ENCODE assay signal across 8 cellular contexts in the genomic region with DNA sequence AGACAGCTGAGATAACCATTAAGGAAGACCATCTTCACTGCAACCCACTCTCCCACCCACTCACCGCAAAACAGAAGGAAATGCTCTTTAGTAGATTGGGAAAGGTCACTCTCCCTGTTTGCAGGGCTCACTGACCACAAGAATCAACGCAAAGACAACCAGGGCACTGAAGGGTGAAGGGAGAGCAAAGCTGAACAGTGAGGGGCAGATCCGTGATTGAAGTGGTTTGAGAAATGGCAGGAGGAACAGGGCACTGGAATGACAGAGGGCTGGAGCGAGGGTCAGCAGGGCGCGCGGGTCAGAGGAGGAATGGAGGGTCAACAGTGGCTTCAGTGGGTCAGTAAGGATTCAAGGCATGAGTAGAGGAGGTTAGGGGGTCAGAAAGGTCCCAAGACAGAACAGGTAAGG. TPM values are rescaled to one million over a fixed set of nuclear protein-coding genes. Genes with fewer than 3 reads are reported as not detected.
DNase-seq lines count a peak whose midpoint lies in the region; ATAC-seq and TF ChIP-seq lines count a peak whose summit lies in the region.

No MANE protein-coding gene starts in this region.

- TF ChIP-seq POLR2A in gastrocnemius medialis (IDR thresholded peaks at IDR 0.05) = no peak

- no peak for DNase-seq in CD8-positive, alpha-beta memory T cell
- no peak for DNase-seq in WERI-Rb-1
- no peak for DNase-seq in right atrium auricular region (ENCODE audit: low spot score)
- DNase-seq in gastrocnemius medialis = no peak
- no peak for DNase-seq in 8988T
- DNase-seq in SIG-M5 treated with dmso at 0.1 percent for 504 hours (lab: John Stamatoyannopoulos, UW; ENCODE audit: unreplicated experiment) = no peak
- no peak for DNase-seq in NCI-H1092 (lab: John Stamatoyannopoulos, UW)

- H3K9me3 Mint-ChIP-seq in CD8-positive, alpha-beta memory T cell = peaks cover 0 to 1% (median 0%) of the 10 kb centered on the region in 5 donors

- POLR2A ChIA-PET in CD8-positive, alpha-beta memory T cell (lab: Charles Lee) = no interaction called here

- H3K36me3 Mint-ChIP-seq in CD8-positive, alpha-beta memory T cell = peaks cover 0 to 34% (median 6%) of the 10 kb centered on the region in 3 donors

- intact Hi-C loops in gastrocnemius medialis (cut with DNase I; ENCODE audit: low total_unique reads) = loop anchor here (10.0 kb wide), 1 partner anchor 294 kb away; a partner anchor contains a TSS

- peak overlapping the region; percentile 88 for H3K27ac ChIP-seq in CD8-positive, alpha-beta memory T cell (ENCODE audit: low read depth, low read length)
- H3K27ac ChIP-seq in WERI-Rb-1 (peak overlapping the region; percentile 95), right atrium auricular region (peak overlapping the region; percentile 93 to 94), gastrocnemius medialis (peak overlapping the region; percentile 87 to 91 (median 88))

- H3K27ac Mint-ChIP-seq in CD8-positive, alpha-beta memory T cell = peak overlapping the region; percentile 91 to 99 (median 99)

- ATAC-seq in HG02588 (IDR thresholded peaks at IDR 0.05; ENCODE audit: unreplicated experiment) (peak; percentile 1), gastrocnemius medialis (peak in 1 of 2 donors; percentile 19)

- no peaks in the 10 kb centered on the region for H3K27me3 Mint-ChIP-seq in CD8-positive, alpha-beta memory T cell

- H3K27me3 ChIP-seq in CD8-positive, alpha-beta memory T cell (ENCODE audit: insufficient read depth, low read length, poor library complexity, severe bottlenecking) = no peaks in the 10 kb centered on the region
- H3K27me3 ChIP-seq in WERI-Rb-1 (ENCODE audit: insufficient read depth, low read depth, severe bottlenecking) = no peaks in the 10 kb centered on the region
- no peaks in the 10 kb centered on the region for H3K27me3 ChIP-seq in right atrium auricular region
- no peaks in the 10 kb centered on the region for H3K27me3 ChIP-seq in gastrocnemius medialis

- in situ Hi-C loops in gastrocnemius medialis (cut with MboI; ENCODE audit: low sequenced_read_pairs in 4 of 4) = loop anchor here in 1 of 4 donors (25.0 kb wide), 1 partner anchor 273 kb away; no protein-coding TSS in a partner anchor

- no peak for TF ChIP-seq CTCF in WERI-Rb-1 (IDR thresholded peaks at IDR 0.05; ENCODE audit: low read depth, low read length)
- TF ChIP-seq CTCF in right atrium auricular region (IDR thresholded peaks at IDR 0.05) = no peak
- no peak for TF ChIP-seq CTCF in gastrocnemius medialis (IDR thresholded peaks at IDR 0.05 in 4 of 5, conservative IDR thresholded peaks at IDR 0.05 in 1 of 5)

- peak overlapping the region; percentile 72 for H3K4me3 ChIP-seq in CD8-positive, alpha-beta memory T cell (ENCODE audit: low read length)
- H3K4me3 ChIP-seq in WERI-Rb-1 (ENCODE audit: low read depth, low read length) (peak overlapping the region; percentile 79), right atrium auricular region (peak overlapping the region; percentile 91 to 95), gastrocnemius medialis (peak overlapping the region; percentile 73 to 93 (median 91))

- peak overlapping the region; percentile 97 to 99 (median 98) for H3K4me3 Mint-ChIP-seq in CD8-positive, alpha-beta memory T cell

- peaks cover 65% of the 10 kb centered on the region for H3K4me1 ChIP-seq in CD8-positive, alpha-beta memory T cell (ENCODE audit: insufficient read depth, low read length)
- H3K4me1 ChIP-seq in right atrium auricular region (peaks cover 0 to 68% of the 10 kb centered on the region in 2 donors), gastrocnemius medialis (peaks cover 26 to 37% of the 10 kb centered on the region in 2 donors)

- CTCF ChIA-PET in CD8-positive, alpha-beta memory T cell (lab: Charles Lee) = interaction anchor here (0.8 to 1.7 kb wide), 2 partner anchors 12 to 19 kb away, joined by 3 to 7 read pairs; no protein-coding TSS in a partner anchor

- peaks cover 50 to 68% (median 64%) of the 10 kb centered on the region in 3 donors for H3K4me1 Mint-ChIP-seq in CD8-positive, alpha-beta memory T cell

- H3K9me3 ChIP-seq in CD8-positive, alpha-beta memory T cell (ENCODE audit: low read length) = no peaks in the 10 kb centered on the region
- H3K9me3 ChIP-seq in WERI-Rb-1 (ENCODE audit: severe bottlenecking) (no peaks in the 10 kb centered on the region), right atrium auricular region (no peaks in the 10 kb centered on the region), gastrocnemius medialis (no peaks in the 10 kb centered on the region)

- no peaks in the 10 kb centered on the region for H3K36me3 ChIP-seq in CD8-positive, alpha-beta memory T cell (ENCODE audit: insufficient read depth, low read length)
- peaks cover 12% of the 10 kb centered on the region for H3K36me3 ChIP-seq in WERI-Rb-1
- no peaks in the 10 kb centered on the region for H3K36me3 ChIP-seq in right atrium auricular region
- H3K36me3 ChIP-seq in gastrocnemius medialis = no peaks in the 10 kb centered on the region

RNA-seq across cellular contexts. Expression of a gene that starts 0.5 kb away (rescaled TPM):
- 10 to 100 TPM; 25.7 to 30.5 TPM for total RNA-seq in CD8-positive, alpha-beta memory T cell
- 35.5 TPM for polyA plus RNA-seq in CD8-positive, alpha-beta memory T cell
- 10 to 100 TPM; 11.3 to 14.5 TPM for total RNA-seq in right atrium auricular region
- 1 to 10 TPM; 5.5 to 7.9 (median 6.6) TPM for total RNA-seq in gastrocnemius medialis

RNA-seq across cellular contexts. Expression of a gene that starts 11.6 kb away (rescaled TPM):
- total RNA-seq in CD8-positive, alpha-beta memory T cell = 10 to 100 TPM; 35.9 to 38.6 TPM
- polyA plus RNA-seq in CD8-positive, alpha-beta memory T cell = 6.3 TPM
- total RNA-seq in right atrium auricular region = 10 to 100 TPM; 10.0 to 26.1 TPM
- 1 to 10 TPM; 1.9 to 8.1 (median 3.3) TPM for total RNA-seq in gastrocnemius medialis
